In the genomic region with DNA sequence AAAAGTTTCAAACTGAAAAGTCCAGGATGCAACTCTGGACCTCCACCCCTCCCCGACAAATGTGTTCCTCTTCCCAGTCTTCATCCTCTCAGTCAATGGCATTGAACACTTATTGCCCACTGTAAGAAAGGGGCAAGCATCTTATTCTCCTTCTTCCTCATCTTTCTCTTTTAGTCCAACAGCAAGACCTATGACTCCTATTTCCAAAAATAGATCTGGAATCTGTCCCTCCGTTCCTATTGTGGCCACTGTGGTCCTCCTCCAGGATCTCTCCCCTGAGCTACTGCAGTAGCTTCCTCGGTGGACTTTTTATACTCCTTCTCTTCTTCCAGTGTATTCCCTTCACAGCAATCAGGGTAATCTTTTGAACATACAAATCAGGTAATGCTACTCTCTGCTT, we compare ENCODE assay signal across 30 cellular contexts. TPM values are rescaled to one million over a fixed set of nuclear protein-coding genes. Genes with fewer than 3 reads are reported as not detected.
"Had no signal": no experiment of that assay in that cellular context is flagged by ENCODE, and none has a peak within 500 bp of the region (broad histone marks: within the 10 kb centered on the region; RNA-seq: fewer than 3 reads in every experiment).

No MANE protein-coding gene starts in this region.

- H3K9me3 Mint-ChIP-seq: natural killer cell; nephron; neural progenitor cell; stimulated activated effector memory CD8-positive, alpha-beta T cell treated with anti-CD3 and anti-CD28 coated beads, Interleukin-12 subunit alpha, Interleukin-12 subunit beta, amount 100 ng/mL, for 72 hours; stimulated activated naive CD8-positive, alpha-beta T cell treated with anti-CD3 and anti-CD28 coated beads, Interleukin-15, amount 100 ng/mL, for 72 hours; type B pancreatic cell had no signal

- H3K4me3 ChIP-seq: neural progenitor cell, ovary, psoas muscle, suprapubic skin, testis, tibial artery, transverse colon, upper lobe of right lung, uterus had no signal

- H3K27me3 ChIP-seq: neural progenitor cell, ovary, testis, tibial artery, transverse colon, upper lobe of right lung, uterus had no signal

- H3K9me3 ChIP-seq: ovary, psoas muscle, suprapubic skin, testis, tibial artery, transverse colon, upper lobe of right lung, uterus had no signal

- H3K27me3 Mint-ChIP-seq: progenitor cell of endocrine pancreas; stimulated activated naive CD8-positive, alpha-beta T cell treated with anti-CD3 and anti-CD28 coated beads, Interleukin-15, amount 100 ng/mL, for 72 hours had no signal

- H3K36me3 ChIP-seq: neural progenitor cell, ovary, suprapubic skin, tibial artery, transverse colon, upper lobe of right lung, uterus had no signal

- H3K27ac ChIP-seq: neural progenitor cell, ovary, parathyroid adenoma, psoas muscle, suprapubic skin, testis, tibial artery, transverse colon, upper lobe of right lung, uterus had no signal

- H3K4me3 Mint-ChIP-seq: naive thymus-derived CD4-positive, alpha-beta T cell; natural killer cell; nephron; neural progenitor cell; stimulated activated effector memory CD8-positive, alpha-beta T cell treated with anti-CD3 and anti-CD28 coated beads, Interleukin-12 subunit alpha, Interleukin-12 subunit beta, amount 100 ng/mL, for 72 hours; stimulated activated naive CD8-positive, alpha-beta T cell treated with anti-CD3 and anti-CD28 coated beads, Interleukin-15, amount 100 ng/mL, for 72 hours; type B pancreatic cell had no signal

- H3K4me1 ChIP-seq: neural progenitor cell, parathyroid adenoma, psoas muscle, testis, upper lobe of right lung, uterus had no signal

- H3K27ac Mint-ChIP-seq: natural killer cell; nephron; neural progenitor cell; progenitor cell of endocrine pancreas; stimulated activated effector memory CD8-positive, alpha-beta T cell treated with anti-CD3 and anti-CD28 coated beads, Interleukin-12 subunit alpha, Interleukin-12 subunit beta, amount 100 ng/mL, for 72 hours; stimulated activated naive CD8-positive, alpha-beta T cell treated with anti-CD3 and anti-CD28 coated beads, Interleukin-15, amount 100 ng/mL, for 72 hours; type B pancreatic cell had no signal

- ATAC-seq: naive thymus-derived CD4-positive, alpha-beta T cell; natural killer cell; psoas muscle; right cardiac atrium; sciatic nerve; stimulated activated effector memory CD8-positive, alpha-beta T cell treated with anti-CD3 and anti-CD28 coated beads, Interleukin-12 subunit alpha, Interleukin-12 subunit beta, amount 100 ng/mL, for 72 hours; stimulated activated naive CD8-positive, alpha-beta T cell treated with anti-CD3 and anti-CD28 coated beads, Interleukin-15, amount 100 ng/mL, for 72 hours; stimulated activated naive CD8-positive, alpha-beta T cell treated with anti-CD3 and anti-CD28 coated beads, Interleukin-15, Interleukin-2, amounts not matched to agents 100 U/mL and 50 U/mL, for 24 hours; upper lobe of right lung had no signal

- H3K36me3 Mint-ChIP-seq: natural killer cell; neural progenitor cell; stimulated activated effector memory CD8-positive, alpha-beta T cell treated with anti-CD3 and anti-CD28 coated beads, Interleukin-12 subunit alpha, Interleukin-12 subunit beta, amount 100 ng/mL, for 72 hours; type B pancreatic cell had no signal

- H3K4me1 Mint-ChIP-seq: natural killer cell; nephron; neural progenitor cell; stimulated activated effector memory CD8-positive, alpha-beta T cell treated with anti-CD3 and anti-CD28 coated beads, Interleukin-12 subunit alpha, Interleukin-12 subunit beta, amount 100 ng/mL, for 72 hours had no signal

- DNase-seq: naive thymus-derived CD4-positive, alpha-beta T cell; natural killer cell; occipital lobe; ovary; posterior cingulate gyrus; psoas muscle; right cardiac atrium; small intestine; stimulated activated CD4-positive, alpha-beta T cell treated with anti-CD3 and anti-CD28 coated beads, Interleukin-15, amount 100 ng/mL, for 24 hours; stimulated activated CD4-positive, alpha-beta T cell treated with anti-CD3 and anti-CD28 coated beads, Interleukin-2, amount 100 ng/mL, for 24 hours; stimulated activated CD4-positive, alpha-beta T cell treated with anti-CD3 and anti-CD28 coated beads, Interleukin-2, amount 100 ng/mL, for 48 hours; stimulated activated CD4-positive, alpha-beta T cell treated with anti-CD3 and anti-CD28 coated beads, Interleukin-4, amount 100 ng/mL, for 24 hours; stimulated activated naive CD4-positive, alpha-beta T cell; stimulated activated naive CD8-positive, alpha-beta T cell treated with anti-CD3 and anti-CD28 coated beads, Interleukin-15, amount 100 ng/mL, for 72 hours; stimulated activated naive CD8-positive, alpha-beta T cell treated with anti-CD3 and anti-CD28 coated beads, Interleukin-15, Interleukin-2, amounts not matched to agents 100 U/mL and 50 U/mL, for 24 hours; substantia nigra; testis; tibial artery; transverse colon; upper lobe of right lung; uterus had no signal

RNA-seq across cellular contexts. Expression of a gene that starts 28.0 kb away (rescaled TPM):
- polyA plus RNA-seq: neural cell had no signal
